In the genomic region with DNA sequence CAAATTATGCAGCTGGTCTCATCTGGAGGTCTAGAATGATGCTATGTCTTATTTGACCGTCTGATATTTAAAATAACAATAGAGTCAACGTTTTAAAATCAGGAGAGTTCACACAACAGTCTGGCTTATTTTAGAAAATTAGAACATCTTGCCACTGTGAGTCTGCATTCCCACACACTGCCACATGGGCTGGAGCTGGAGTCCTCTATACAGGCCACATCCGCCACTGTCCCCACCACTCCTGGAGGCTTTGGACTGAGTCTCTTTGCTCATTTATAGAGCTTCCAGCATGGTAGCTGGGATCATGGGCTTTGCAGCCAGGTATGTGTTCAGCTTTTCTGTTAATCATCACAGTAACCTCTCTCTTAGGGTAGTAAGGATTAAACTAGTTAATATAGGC, we compare ENCODE assay signal across 20 cellular contexts.
A peak's percentile ranks its signal among the peaks of the same experiment; 100 is the strongest.
DNase-seq lines count a peak whose midpoint lies in the region; ATAC-seq and TF ChIP-seq lines count a peak whose summit lies in the region.
"Had no signal": no experiment of that assay in that cellular context is flagged by ENCODE, and none has a peak within 500 bp of the region (broad histone marks: within the 10 kb centered on the region; RNA-seq: fewer than 3 reads in every experiment).

No MANE protein-coding gene starts in this region.

- no peak overlapping the region for H3K4me3 ChIP-seq in SJCRH30
- H3K4me3 ChIP-seq: coronary artery, tibial nerve had no signal

- no peaks in the 10 kb centered on the region for H3K9me3 ChIP-seq in SJCRH30 (replicated peaks)
- H3K9me3 ChIP-seq: tibial nerve had no signal

- ATAC-seq in HG03520 (IDR thresholded peaks at IDR 0.05; ENCODE audit: unreplicated experiment) = no peak
- no peak for ATAC-seq in HG03097 (IDR thresholded peaks at IDR 0.05; ENCODE audit: low FRiP score, unreplicated experiment)
- ATAC-seq: stimulated activated effector memory CD8-positive, alpha-beta T cell treated with anti-CD3 and anti-CD28 coated beads, Interleukin-12 subunit alpha, Interleukin-12 subunit beta, amount 100 ng/mL, for 72 hours had no signal

- H3K27ac ChIP-seq in SJCRH30 = peak overlapping the region; percentile 98
- peak overlapping the region; percentile 73 for H3K27ac ChIP-seq in temporal lobe (ENCODE audit: low read depth, low read length)
- H3K27ac ChIP-seq: tibial nerve had no signal

- no peaks in the 10 kb centered on the region for H3K36me3 ChIP-seq in SJCRH30
- H3K36me3 ChIP-seq: tibial nerve had no signal

- peaks cover 42% of the 10 kb centered on the region for H3K4me1 ChIP-seq in SJCRH30

- peaks cover 5% of the 10 kb centered on the region for H3K27me3 Mint-ChIP-seq in glutamatergic neuron (ENCODE audit: unreplicated experiment)

- H3K27me3 ChIP-seq in SJCRH30 = no peaks in the 10 kb centered on the region
- H3K27me3 ChIP-seq: tibial nerve had no signal

- H3K4me1 Mint-ChIP-seq in glutamatergic neuron (ENCODE audit: low read depth, unreplicated experiment) = peaks cover 5% of the 10 kb centered on the region

- no peaks in the 10 kb centered on the region for H3K9me3 Mint-ChIP-seq in glutamatergic neuron (ENCODE audit: unreplicated experiment)
- H3K9me3 Mint-ChIP-seq: CD14-positive monocyte; stimulated activated effector memory CD8-positive, alpha-beta T cell treated with anti-CD3 and anti-CD28 coated beads, Interleukin-12 subunit alpha, Interleukin-12 subunit beta, amount 100 ng/mL, for 72 hours had no signal

- no peaks in the 10 kb centered on the region for H3K36me3 Mint-ChIP-seq in glutamatergic neuron (ENCODE audit: unreplicated experiment)
- H3K36me3 Mint-ChIP-seq: CD14-positive monocyte; stimulated activated effector memory CD8-positive, alpha-beta T cell treated with anti-CD3 and anti-CD28 coated beads, Interleukin-12 subunit alpha, Interleukin-12 subunit beta, amount 100 ng/mL, for 72 hours had no signal

- H3K27ac Mint-ChIP-seq in glutamatergic neuron (ENCODE audit: unreplicated experiment) = no peak overlapping the region
- H3K27ac Mint-ChIP-seq: CD14-positive monocyte; stimulated activated effector memory CD8-positive, alpha-beta T cell treated with anti-CD3 and anti-CD28 coated beads, Interleukin-12 subunit alpha, Interleukin-12 subunit beta, amount 100 ng/mL, for 72 hours had no signal

- no peak overlapping the region for H3K4me3 Mint-ChIP-seq in glutamatergic neuron (ENCODE audit: unreplicated experiment)
- H3K4me3 Mint-ChIP-seq: CD14-positive monocyte; stimulated activated effector memory CD8-positive, alpha-beta T cell treated with anti-CD3 and anti-CD28 coated beads, Interleukin-12 subunit alpha, Interleukin-12 subunit beta, amount 100 ng/mL, for 72 hours had no signal

- DNase-seq in NCI-H2227 (lab: John Stamatoyannopoulos, UW; ENCODE audit: unreplicated experiment) (peak; percentile 19), NCI-H2227 treated with DMSO at 0.1 percent for 48 hours (lab: John Stamatoyannopoulos, UW) (no peak), SJCRH30 (peak in 1 of 2 experiments; percentile 41), glutamatergic neuron (no peak)
- no peak for DNase-seq in effector CD8-positive, alpha-beta T cell (lab: John Stamatoyannopoulos, UW)
- DNase-seq: activated CD4-positive, alpha-beta T cell treated with anti-CD3 and anti-CD28 coated beads for 48 hours; activated naive CD4-positive, alpha-beta T cell; DND-41; KBM-7; kidney glomerular epithelial cell; NCI-H2081 treated with DMSO at 0.1 percent for 48 hours; NCI-H526; SW 1271 had no signal

- peak; percentile 26 for TF ChIP-seq CTCF in glutamatergic neuron (IDR thresholded peaks at IDR 0.05; ENCODE audit: partially characterized antibody, unreplicated experiment)
